ENCODE assay signal across 1 cellular context in the genomic region with DNA sequence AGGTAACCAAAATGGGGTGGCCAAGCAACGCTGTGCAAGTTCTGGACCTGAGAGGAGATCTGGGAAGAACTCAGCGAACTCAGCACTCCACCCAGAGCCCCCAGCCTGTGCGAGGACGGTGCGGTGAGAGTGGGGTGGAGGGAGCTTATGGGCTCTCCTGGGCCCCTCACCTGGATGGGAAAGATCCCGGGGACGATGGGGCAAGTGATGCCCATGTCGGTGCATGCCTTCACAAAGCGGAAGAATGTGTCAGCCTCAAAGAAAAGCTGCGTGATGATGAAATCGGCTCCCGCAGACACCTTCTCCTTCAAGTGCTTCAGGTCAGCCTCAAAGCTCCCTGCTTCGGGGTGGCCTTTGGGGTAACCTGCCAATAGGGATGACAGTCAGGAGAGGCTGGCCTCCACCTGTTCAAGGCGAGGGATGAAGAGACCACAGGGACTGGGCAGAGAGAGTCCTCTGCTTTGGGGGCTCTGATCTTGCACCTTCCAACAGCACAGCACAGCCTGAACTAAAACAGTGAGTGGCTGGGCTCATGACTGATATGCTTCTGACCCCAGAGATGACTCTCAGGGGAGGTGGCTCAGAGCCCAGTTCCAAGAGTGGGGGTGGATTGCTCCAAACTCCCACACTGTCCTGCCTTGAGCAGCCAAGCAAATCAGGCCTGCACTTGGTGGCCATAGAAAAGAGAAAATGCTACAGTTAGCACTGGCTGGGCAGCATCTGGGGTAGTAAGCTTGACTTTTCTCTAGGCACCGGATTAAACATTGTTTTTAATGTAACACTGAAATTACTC.
A peak's percentile ranks its signal among the peaks of the same experiment; 100 is the strongest.
TF ChIP-seq lines count a peak whose summit lies in the region.

No MANE protein-coding gene starts in this region.

TF ChIP-seq in K562, 482 proteins besides CTCF, POLR2A, EP300 and RAD21 (continued from another document and continues in another):
- TF ChIP-seq, protein P1, sequence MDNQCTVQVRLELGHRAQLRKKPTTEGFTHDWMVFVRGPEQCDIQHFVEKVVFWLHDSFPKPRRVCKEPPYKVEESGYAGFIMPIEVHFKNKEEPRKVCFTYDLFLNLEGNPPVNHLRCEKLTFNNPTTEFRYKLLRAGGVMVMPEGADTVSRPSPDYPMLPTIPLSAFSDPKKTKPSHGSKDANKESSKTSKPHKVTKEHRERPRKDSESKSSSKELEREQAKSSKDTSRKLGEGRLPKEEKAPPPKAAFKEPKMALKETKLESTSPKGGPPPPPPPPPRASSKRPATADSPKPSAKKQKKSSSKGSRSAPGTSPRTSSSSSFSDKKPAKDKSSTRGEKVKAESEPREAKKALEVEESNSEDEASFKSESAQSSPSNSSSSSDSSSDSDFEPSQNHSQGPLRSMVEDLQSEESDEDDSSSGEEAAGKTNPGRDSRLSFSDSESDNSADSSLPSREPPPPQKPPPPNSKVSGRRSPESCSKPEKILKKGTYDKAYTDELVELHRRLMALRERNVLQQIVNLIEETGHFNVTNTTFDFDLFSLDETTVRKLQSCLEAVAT (IDR thresholded peaks at IDR 0.05), result peak; percentile 67 to 74; a peak in 3 of 4 replicates
- TF ChIP-seq NCOA2 (IDR thresholded peaks at IDR 0.05; ENCODE audit: partially characterized antibody in 2 of 2), result no peak
- TF ChIP-seq NCOA4 (IDR thresholded peaks at IDR 0.05; ENCODE audit: partially characterized antibody), result no peak
- peak; percentile 77 for TF ChIP-seq JUND (IDR thresholded peaks at IDR 0.05; ENCODE audit: borderline replicate concordance, low read depth, low read length)
- TF ChIP-seq JUND (tag; IDR thresholded peaks at IDR 0.05; ENCODE audit: borderline replicate concordance, low read depth, low read length), result peak; percentile 60; the same call in 1 of the 3 replicates
- TF ChIP-seq, protein P2, sequence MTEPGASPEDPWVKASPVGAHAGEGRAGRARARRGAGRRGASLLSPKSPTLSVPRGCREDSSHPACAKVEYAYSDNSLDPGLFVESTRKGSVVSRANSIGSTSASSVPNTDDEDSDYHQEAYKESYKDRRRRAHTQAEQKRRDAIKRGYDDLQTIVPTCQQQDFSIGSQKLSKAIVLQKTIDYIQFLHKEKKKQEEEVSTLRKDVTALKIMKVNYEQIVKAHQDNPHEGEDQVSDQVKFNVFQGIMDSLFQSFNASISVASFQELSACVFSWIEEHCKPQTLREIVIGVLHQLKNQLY (CRISPR knock-in tag; conservative IDR thresholded peaks at IDR 0.05), result no peak
- TF ChIP-seq SUPT5H (IDR thresholded peaks at IDR 0.05), result peak; percentile 79
- TF ChIP-seq, protein P3, sequence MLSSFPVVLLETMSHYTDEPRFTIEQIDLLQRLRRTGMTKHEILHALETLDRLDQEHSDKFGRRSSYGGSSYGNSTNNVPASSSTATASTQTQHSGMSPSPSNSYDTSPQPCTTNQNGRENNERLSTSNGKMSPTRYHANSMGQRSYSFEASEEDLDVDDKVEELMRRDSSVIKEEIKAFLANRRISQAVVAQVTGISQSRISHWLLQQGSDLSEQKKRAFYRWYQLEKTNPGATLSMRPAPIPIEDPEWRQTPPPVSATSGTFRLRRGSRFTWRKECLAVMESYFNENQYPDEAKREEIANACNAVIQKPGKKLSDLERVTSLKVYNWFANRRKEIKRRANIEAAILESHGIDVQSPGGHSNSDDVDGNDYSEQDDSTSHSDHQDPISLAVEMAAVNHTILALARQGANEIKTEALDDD (IDR thresholded peaks at IDR 0.05), result peak; percentile 60; the same call in 1 of the 2 replicates
- TF ChIP-seq DPF2 (IDR thresholded peaks at IDR 0.05), result peak; percentile 75
- peak; percentile 62; the same call in 1 of the 2 replicates for TF ChIP-seq FOXP1 (CRISPR knock-in tag; IDR thresholded peaks at IDR 0.05)
- TF ChIP-seq, protein P4, sequence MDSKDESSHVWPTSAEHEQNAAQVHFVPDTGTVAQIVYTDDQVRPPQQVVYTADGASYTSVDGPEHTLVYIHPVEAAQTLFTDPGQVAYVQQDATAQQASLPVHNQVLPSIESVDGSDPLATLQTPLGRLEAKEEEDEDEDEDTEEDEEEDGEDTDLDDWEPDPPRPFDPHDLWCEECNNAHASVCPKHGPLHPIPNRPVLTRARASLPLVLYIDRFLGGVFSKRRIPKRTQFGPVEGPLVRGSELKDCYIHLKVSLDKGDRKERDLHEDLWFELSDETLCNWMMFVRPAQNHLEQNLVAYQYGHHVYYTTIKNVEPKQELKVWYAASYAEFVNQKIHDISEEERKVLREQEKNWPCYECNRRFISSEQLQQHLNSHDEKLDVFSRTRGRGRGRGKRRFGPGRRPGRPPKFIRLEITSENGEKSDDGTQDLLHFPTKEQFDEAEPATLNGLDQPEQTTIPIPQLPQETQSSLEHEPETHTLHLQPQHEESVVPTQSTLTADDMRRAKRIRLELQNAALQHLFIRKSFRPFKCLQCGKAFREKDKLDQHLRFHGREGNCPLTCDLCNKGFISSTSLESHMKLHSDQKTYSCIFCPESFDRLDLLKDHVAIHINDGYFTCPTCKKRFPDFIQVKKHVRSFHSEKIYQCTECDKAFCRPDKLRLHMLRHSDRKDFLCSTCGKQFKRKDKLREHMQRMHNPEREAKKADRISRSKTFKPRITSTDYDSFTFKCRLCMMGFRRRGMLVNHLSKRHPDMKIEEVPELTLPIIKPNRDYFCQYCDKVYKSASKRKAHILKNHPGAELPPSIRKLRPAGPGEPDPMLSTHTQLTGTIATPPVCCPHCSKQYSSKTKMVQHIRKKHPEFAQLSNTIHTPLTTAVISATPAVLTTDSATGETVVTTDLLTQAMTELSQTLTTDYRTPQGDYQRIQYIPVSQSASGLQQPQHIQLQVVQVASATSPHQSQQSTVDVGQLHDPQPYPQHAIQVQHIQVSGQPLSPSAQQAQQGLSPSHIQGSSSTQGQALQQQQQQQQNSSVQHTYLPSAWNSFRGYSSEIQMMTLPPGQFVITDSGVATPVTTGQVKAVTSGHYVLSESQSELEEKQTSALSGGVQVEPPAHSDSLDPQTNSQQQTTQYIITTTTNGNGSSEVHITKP (IDR thresholded peaks at IDR 0.05; ENCODE audit: partially characterized antibody), result no peak
- TF ChIP-seq POLR2AphosphoS2 (IDR thresholded peaks at IDR 0.05; ENCODE audit: low read length), result 0 out of 2 replicates have a peak, but pooled peaks have one; percentile 8
- TF ChIP-seq, protein P5, sequence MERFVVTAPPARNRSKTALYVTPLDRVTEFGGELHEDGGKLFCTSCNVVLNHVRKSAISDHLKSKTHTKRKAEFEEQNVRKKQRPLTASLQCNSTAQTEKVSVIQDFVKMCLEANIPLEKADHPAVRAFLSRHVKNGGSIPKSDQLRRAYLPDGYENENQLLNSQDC (CRISPR knock-in tag; IDR thresholded peaks at IDR 0.05), result no peak
- TF ChIP-seq, protein P6, sequence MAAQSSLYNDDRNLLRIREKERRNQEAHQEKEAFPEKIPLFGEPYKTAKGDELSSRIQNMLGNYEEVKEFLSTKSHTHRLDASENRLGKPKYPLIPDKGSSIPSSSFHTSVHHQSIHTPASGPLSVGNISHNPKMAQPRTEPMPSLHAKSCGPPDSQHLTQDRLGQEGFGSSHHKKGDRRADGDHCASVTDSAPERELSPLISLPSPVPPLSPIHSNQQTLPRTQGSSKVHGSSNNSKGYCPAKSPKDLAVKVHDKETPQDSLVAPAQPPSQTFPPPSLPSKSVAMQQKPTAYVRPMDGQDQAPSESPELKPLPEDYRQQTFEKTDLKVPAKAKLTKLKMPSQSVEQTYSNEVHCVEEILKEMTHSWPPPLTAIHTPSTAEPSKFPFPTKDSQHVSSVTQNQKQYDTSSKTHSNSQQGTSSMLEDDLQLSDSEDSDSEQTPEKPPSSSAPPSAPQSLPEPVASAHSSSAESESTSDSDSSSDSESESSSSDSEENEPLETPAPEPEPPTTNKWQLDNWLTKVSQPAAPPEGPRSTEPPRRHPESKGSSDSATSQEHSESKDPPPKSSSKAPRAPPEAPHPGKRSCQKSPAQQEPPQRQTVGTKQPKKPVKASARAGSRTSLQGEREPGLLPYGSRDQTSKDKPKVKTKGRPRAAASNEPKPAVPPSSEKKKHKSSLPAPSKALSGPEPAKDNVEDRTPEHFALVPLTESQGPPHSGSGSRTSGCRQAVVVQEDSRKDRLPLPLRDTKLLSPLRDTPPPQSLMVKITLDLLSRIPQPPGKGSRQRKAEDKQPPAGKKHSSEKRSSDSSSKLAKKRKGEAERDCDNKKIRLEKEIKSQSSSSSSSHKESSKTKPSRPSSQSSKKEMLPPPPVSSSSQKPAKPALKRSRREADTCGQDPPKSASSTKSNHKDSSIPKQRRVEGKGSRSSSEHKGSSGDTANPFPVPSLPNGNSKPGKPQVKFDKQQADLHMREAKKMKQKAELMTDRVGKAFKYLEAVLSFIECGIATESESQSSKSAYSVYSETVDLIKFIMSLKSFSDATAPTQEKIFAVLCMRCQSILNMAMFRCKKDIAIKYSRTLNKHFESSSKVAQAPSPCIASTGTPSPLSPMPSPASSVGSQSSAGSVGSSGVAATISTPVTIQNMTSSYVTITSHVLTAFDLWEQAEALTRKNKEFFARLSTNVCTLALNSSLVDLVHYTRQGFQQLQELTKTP (IDR thresholded peaks at IDR 0.05; ENCODE audit: low read depth in 1 of 2, partially characterized antibody in 2 of 2), result peak in 1 of 2 experiments; percentile 37
- peak; percentile 80 for TF ChIP-seq ZNF175 (CRISPR knock-in tag; IDR thresholded peaks at IDR 0.05; ENCODE audit: low read depth)
- TF ChIP-seq, protein P7, sequence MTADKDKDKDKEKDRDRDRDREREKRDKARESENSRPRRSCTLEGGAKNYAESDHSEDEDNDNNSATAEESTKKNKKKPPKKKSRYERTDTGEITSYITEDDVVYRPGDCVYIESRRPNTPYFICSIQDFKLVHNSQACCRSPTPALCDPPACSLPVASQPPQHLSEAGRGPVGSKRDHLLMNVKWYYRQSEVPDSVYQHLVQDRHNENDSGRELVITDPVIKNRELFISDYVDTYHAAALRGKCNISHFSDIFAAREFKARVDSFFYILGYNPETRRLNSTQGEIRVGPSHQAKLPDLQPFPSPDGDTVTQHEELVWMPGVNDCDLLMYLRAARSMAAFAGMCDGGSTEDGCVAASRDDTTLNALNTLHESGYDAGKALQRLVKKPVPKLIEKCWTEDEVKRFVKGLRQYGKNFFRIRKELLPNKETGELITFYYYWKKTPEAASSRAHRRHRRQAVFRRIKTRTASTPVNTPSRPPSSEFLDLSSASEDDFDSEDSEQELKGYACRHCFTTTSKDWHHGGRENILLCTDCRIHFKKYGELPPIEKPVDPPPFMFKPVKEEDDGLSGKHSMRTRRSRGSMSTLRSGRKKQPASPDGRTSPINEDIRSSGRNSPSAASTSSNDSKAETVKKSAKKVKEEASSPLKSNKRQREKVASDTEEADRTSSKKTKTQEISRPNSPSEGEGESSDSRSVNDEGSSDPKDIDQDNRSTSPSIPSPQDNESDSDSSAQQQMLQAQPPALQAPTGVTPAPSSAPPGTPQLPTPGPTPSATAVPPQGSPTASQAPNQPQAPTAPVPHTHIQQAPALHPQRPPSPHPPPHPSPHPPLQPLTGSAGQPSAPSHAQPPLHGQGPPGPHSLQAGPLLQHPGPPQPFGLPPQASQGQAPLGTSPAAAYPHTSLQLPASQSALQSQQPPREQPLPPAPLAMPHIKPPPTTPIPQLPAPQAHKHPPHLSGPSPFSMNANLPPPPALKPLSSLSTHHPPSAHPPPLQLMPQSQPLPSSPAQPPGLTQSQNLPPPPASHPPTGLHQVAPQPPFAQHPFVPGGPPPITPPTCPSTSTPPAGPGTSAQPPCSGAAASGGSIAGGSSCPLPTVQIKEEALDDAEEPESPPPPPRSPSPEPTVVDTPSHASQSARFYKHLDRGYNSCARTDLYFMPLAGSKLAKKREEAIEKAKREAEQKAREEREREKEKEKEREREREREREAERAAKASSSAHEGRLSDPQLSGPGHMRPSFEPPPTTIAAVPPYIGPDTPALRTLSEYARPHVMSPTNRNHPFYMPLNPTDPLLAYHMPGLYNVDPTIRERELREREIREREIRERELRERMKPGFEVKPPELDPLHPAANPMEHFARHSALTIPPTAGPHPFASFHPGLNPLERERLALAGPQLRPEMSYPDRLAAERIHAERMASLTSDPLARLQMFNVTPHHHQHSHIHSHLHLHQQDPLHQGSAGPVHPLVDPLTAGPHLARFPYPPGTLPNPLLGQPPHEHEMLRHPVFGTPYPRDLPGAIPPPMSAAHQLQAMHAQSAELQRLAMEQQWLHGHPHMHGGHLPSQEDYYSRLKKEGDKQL (CRISPR knock-in tag; IDR thresholded peaks at IDR 0.05; ENCODE audit: borderline replicate concordance), result no peak
- no peak for TF ChIP-seq RB1 (IDR thresholded peaks at IDR 0.05; ENCODE audit: low read depth)
- TF ChIP-seq SP1 (CRISPR knock-in tag; IDR thresholded peaks at IDR 0.05), result peak; percentile 67; the same call in 1 of the 2 replicates
- TF ChIP-seq XRCC3 (IDR thresholded peaks at IDR 0.05), result no peak
- no peak for TF ChIP-seq HEY1 (CRISPR knock-in tag; IDR thresholded peaks at IDR 0.05; ENCODE audit: borderline replicate concordance)
- TF ChIP-seq ETV1 (tag; conservative IDR thresholded peaks at IDR 0.05; ENCODE audit: low read depth), result no peak; the same call in 1 of the 2 replicates
- TF ChIP-seq, protein P8, sequence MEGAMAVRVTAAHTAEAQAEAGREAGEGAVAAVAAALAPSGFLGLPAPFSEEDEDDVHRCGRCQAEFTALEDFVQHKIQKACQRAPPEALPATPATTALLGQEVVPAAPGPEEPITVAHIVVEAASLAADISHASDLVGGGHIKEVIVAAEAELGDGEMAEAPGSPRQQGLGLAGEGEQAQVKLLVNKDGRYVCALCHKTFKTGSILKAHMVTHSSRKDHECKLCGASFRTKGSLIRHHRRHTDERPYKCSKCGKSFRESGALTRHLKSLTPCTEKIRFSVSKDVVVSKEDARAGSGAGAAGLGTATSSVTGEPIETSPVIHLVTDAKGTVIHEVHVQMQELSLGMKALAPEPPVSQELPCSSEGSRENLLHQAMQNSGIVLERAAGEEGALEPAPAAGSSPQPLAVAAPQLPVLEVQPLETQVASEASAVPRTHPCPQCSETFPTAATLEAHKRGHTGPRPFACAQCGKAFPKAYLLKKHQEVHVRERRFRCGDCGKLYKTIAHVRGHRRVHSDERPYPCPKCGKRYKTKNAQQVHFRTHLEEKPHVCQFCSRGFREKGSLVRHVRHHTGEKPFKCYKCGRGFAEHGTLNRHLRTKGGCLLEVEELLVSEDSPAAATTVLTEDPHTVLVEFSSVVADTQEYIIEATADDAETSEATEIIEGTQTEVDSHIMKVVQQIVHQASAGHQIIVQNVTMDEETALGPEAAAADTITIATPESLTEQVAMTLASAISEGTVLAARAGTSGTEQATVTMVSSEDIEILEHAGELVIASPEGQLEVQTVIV (CRISPR knock-in tag; IDR thresholded peaks at IDR 0.05; ENCODE audit: borderline replicate concordance), result no peak
- TF ChIP-seq POLR2H (tag; IDR thresholded peaks at IDR 0.05; ENCODE audit: low read depth), result no peak
- TF ChIP-seq, protein P9, sequence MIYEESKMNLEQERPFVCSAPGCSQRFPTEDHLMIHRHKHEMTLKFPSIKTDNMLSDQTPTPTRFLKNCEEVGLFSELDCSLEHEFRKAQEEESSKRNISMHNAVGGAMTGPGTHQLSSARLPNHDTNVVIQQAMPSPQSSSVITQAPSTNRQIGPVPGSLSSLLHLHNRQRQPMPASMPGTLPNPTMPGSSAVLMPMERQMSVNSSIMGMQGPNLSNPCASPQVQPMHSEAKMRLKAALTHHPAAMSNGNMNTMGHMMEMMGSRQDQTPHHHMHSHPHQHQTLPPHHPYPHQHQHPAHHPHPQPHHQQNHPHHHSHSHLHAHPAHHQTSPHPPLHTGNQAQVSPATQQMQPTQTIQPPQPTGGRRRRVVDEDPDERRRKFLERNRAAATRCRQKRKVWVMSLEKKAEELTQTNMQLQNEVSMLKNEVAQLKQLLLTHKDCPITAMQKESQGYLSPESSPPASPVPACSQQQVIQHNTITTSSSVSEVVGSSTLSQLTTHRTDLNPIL (CRISPR knock-in tag; IDR thresholded peaks at IDR 0.05), result no peak
- TF ChIP-seq GTF2E2 (tag; IDR thresholded peaks at IDR 0.05), result no peak
